ENCODE assay signal across 10 cellular contexts in genomic region chr2:38907743-38908562, GRCh38. TPM values are rescaled to one million over a fixed set of nuclear protein-coding genes. Genes with fewer than 3 reads are reported as not detected.
DNase-seq lines count a peak whose midpoint lies in the region; ATAC-seq, FAIRE-seq and TF ChIP-seq lines count a peak whose summit lies in the region.
"Had no signal": no experiment of that assay in that cellular context is flagged by ENCODE, and none has a peak within 500 bp of the region (broad histone marks: within the 10 kb centered on the region; RNA-seq: fewer than 3 reads in every experiment).

No MANE protein-coding gene starts in this region.

- peaks cover 0 to 8% (median 0%) of the 10 kb centered on the region in 3 donors for H3K4me1 Mint-ChIP-seq in T-cell

- no peak for TF ChIP-seq POLR2A in GM12892 (IDR thresholded peaks at IDR 0.05; ENCODE audit: low read depth, low read length)

- intact Hi-C loops in tibial artery (cut with DNase I; ENCODE audit: low total_unique reads), result no loop called here

- peak; percentile 83 for FAIRE-seq in GM12892 (lab: Jason Lieb, UNC)

- no peaks in the 10 kb centered on the region for H3K36me3 Mint-ChIP-seq in T-cell

- no peak overlapping the region for H3K27ac Mint-ChIP-seq in T-cell

- H3K36me3 ChIP-seq in tibial artery, result no peaks in the 10 kb centered on the region

- TF ChIP-seq CTCF in tibial artery (IDR thresholded peaks at IDR 0.05), result no peak

- H3K27me3 Mint-ChIP-seq in T-cell, result no peaks in the 10 kb centered on the region

- no peaks in the 10 kb centered on the region for H3K9me3 Mint-ChIP-seq in T-cell

- CTCF ChIA-PET in T-cell (lab: Charles Lee), result interaction anchor here in 1 of 2 donors (0.7 kb wide), 1 partner anchor 980 kb away, joined by 3 read pairs; no protein-coding TSS in a partner anchor

- H3K9me3 ChIP-seq in tibial artery, result no peaks in the 10 kb centered on the region

- no peak overlapping the region for H3K4me3 Mint-ChIP-seq in T-cell

- H3K4me1 ChIP-seq in tibial artery, result no peaks in the 10 kb centered on the region

- no peak overlapping the region for H3K27ac ChIP-seq in tibial artery

- POLR2A ChIA-PET in T-cell (lab: Charles Lee), result no interaction called here

- ATAC-seq in GM19372 (IDR thresholded peaks at IDR 0.05; ENCODE audit: low read depth, unreplicated experiment) (peak; percentile 79), HG02981 (IDR thresholded peaks at IDR 0.05; ENCODE audit: unreplicated experiment) (peak; percentile 84), T-cell (replicated peaks in 1 of 4) (no peak)

- no peaks in the 10 kb centered on the region for H3K27me3 ChIP-seq in tibial artery

- H3K4me3 ChIP-seq in tibial artery, result no peak overlapping the region

- DNase-seq in GM12892 (ENCODE audit: insufficient read length) (peak; percentile 14), T-cell (no peak), NCI-H2227 treated with DMSO at 0.1 percent for 48 hours (lab: John Stamatoyannopoulos, UW) (no peak), NCI-H1694 (lab: John Stamatoyannopoulos, UW) (no peak), tibial artery (no peak)
- DNase-seq in activated T-cell treated with anti-CD3 and anti-CD28 coated beads, Interleukin-2, amount 50 U/mL, for 48 hours, result peak; percentile 29 to 31
- DNase-seq: activated gamma-delta T cell treated with Interleukin-2 at 50 U/mL for 16 hours, Kasumi-1 had no signal

RNA-seq across cellular contexts. Expression of gene ARHGEF33, which starts 18.3 kb away (rescaled TPM):
- 0.06 TPM for polyA plus RNA-seq in GM12892 (2012; ENCODE audit: missing spikeins)
- total RNA-seq in T-cell, result under 1 TPM in 3 of 5 donors, not detected in 2; 0.15 to 0.26 (median 0.16) TPM

RNA-seq across cellular contexts. Expression of gene MORN2, which starts 32.2 kb away (rescaled TPM):
- polyA plus RNA-seq in GM12892 (2012; ENCODE audit: missing spikeins), result 21.6 TPM
- 1 to 10 TPM; 1.1 to 2.1 (median 1.5) TPM for total RNA-seq in T-cell

RNA-seq across cellular contexts. Expression of gene DHX57, which starts 32.2 kb away (rescaled TPM):
- polyA plus RNA-seq in GM12892 (2012; ENCODE audit: missing spikeins), result 10.7 TPM
- total RNA-seq in T-cell, result 10 to 100 TPM; 14.2 to 20.5 (median 16.0) TPM

Comparison
In these comparisons a context has a peak if more than half of its experiments do, and no peak if none do; other contexts are left out.
1. DNase-seq: peak in GM12892 (single experiment) and activated T-cell treated with anti-CD3 and anti-CD28 coated beads, Interleukin-2, amount 50 U/mL, for 48 hours (2 of 2); none in T-cell (0 of 34), NCI-H2227 treated with DMSO at 0.1 percent for 48 hours (single experiment), NCI-H1694 (single experiment) and tibial artery (0 of 2).
2. ATAC-seq: peak in GM19372 (single experiment) and HG02981 (single experiment); none in T-cell (0 of 4).